ENCODE assay signal across 27 cellular contexts in the genomic region with DNA sequence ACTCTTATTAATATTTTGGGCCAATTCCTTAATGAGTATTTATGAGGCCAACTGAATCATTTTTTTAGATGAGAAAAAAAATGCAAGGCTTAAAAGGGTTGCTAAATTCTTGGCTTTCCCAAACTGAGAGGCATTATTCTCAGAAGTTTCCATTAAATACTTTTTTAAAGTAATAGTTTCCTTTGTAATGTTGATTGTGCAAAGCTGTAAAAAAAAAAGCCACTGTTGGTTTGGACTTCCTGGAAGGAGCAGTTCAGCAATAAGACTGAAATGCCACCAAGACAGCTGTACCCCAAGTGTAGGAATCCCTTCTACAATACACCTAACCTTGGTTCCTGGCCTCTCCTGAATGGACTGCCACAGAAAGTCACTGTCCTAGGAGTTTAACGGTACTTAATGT.
A peak's percentile ranks its signal among the peaks of the same experiment; 100 is the strongest.
DNase-seq lines count a peak whose midpoint lies in the region; ATAC-seq, FAIRE-seq and TF ChIP-seq lines count a peak whose summit lies in the region.
"Had no signal": no experiment of that assay in that cellular context is flagged by ENCODE, and none has a peak within 500 bp of the region (broad histone marks: within the 10 kb centered on the region; RNA-seq: fewer than 3 reads in every experiment).

No MANE protein-coding gene starts in this region.

- no peaks in the 10 kb centered on the region for H3K27me3 Mint-ChIP-seq in osteocyte (ENCODE audit: unreplicated experiment)
- H3K27me3 Mint-ChIP-seq: activated CD4-positive, alpha-beta T cell treated with anti-CD3 and anti-CD28 coated beads for 36 hours; T-cell had no signal

- ATAC-seq in HG02884 (IDR thresholded peaks at IDR 0.05; ENCODE audit: unreplicated experiment): no peak
- ATAC-seq: activated CD4-positive, alpha-beta T cell treated with anti-CD3 and anti-CD28 coated beads for 36 hours; activated T-cell treated with anti-CD3 and anti-CD28 coated beads, Interleukin-2, amount 50 U/mL, for 72 hours; HCT116; heart left ventricle; left colon; T-cell had no signal

- intact Hi-C loops in endothelial cell of umbilical vein (cut with micrococcal nuclease) (loop anchor here (1.0 to 2.0 kb wide), 4 partner anchors 27 to 232 kb away; a partner anchor contains a TSS), esophagus muscularis mucosa (cut with DNase I) (no loop called here), esophagus squamous epithelium (cut with DNase I) (no loop called here)

- H3K9me1 ChIP-seq in endothelial cell of umbilical vein (replicated peaks; ENCODE audit: control insufficient read depth, extremely low read depth, insufficient read depth, low read length): no peaks in the 10 kb centered on the region

- no peak overlapping the region for H3K4me3 Mint-ChIP-seq in osteocyte (ENCODE audit: unreplicated experiment)
- H3K4me3 Mint-ChIP-seq: activated CD4-positive, alpha-beta T cell treated with anti-CD3 and anti-CD28 coated beads for 36 hours; activated naive CD4-positive, alpha-beta T cell treated with anti-CD3 and anti-CD28 coated beads, Interleukin-2, amount 10 ng/mL, durations not matched to agents 7 days and 5 days; activated T-cell treated with anti-CD3 and anti-CD28 coated beads, Interleukin-2, amount 50 U/mL, for 72 hours; CD8-positive, alpha-beta memory T cell; natural killer cell treated with Interleukin-12 subunit alpha and Interleukin-12 subunit beta and Interleukin-15 and Interleukin-18, amount 100 ng/mL, for 72 hours; T-cell had no signal

- 87% methylated on average over 1 of the region's 1 CpG for WGBS in esophagus muscularis mucosa
- 75 to 94% methylated on average over 1 of the region's 1 CpG for WGBS in esophagus squamous epithelium, 2 donors

- DNase-seq in AG10803 (ENCODE audit: low read depth): peak; percentile 78
- peak; percentile 39 for DNase-seq in endothelial cell of umbilical vein (ENCODE audit: low read depth, low spot score)
- DNase-seq in osteocyte (ENCODE audit: extremely low spot score, unreplicated experiment): no peak
- no peak for DNase-seq in esophagus muscularis mucosa (ENCODE audit: extremely low spot score)
- no peak for DNase-seq in esophagus squamous epithelium (lab: John Stamatoyannopoulos, UW)
- no peak for DNase-seq in occipital lobe (lab: John Stamatoyannopoulos, UW)
- DNase-seq: activated CD4-positive, alpha-beta T cell treated with anti-CD3 and anti-CD28 coated beads for 36 hours; activated naive CD4-positive, alpha-beta T cell treated with anti-CD3 and anti-CD28 coated beads, Interleukin-2, amount 10 ng/mL, durations not matched to agents 7 days and 5 days; activated T-cell treated with anti-CD3 and anti-CD28 coated beads, Interleukin-2, amount 50 U/mL, for 72 hours; CD8-positive, alpha-beta memory T cell; effector memory CD4-positive, alpha-beta T cell; heart left ventricle; left colon; NCI-H1092 treated with DMSO at 0.1 percent for 48 hours; NCI-H2029 treated with DMSO at 0.1 percent for 48 hours; NCI-H345; NCI-H82; sigmoid colon; stimulated activated CD4-positive, alpha-beta T cell treated with anti-CD3 and anti-CD28 coated beads, Interleukin-1b, Interleukin-23, amount 100 ng/mL, for 48 hours; T-cell had no signal

- H4K20me1 ChIP-seq in Loucy (ENCODE audit: insufficient read depth, low read length, poor library complexity, severe bottlenecking) (no peaks in the 10 kb centered on the region), endothelial cell of umbilical vein (replicated peaks; ENCODE audit: control insufficient read depth, extremely low read depth, insufficient read depth, low read length) (no peaks in the 10 kb centered on the region)

- H3K27me3 ChIP-seq in Loucy (ENCODE audit: insufficient read depth, low read length, poor library complexity, severe bottlenecking): no peaks in the 10 kb centered on the region
- no peaks in the 10 kb centered on the region for H3K27me3 ChIP-seq in endothelial cell of umbilical vein (ENCODE audit: control insufficient read depth in 2 of 2, insufficient read depth in 2 of 2, low read length in 2 of 2)
- no peaks in the 10 kb centered on the region for H3K27me3 ChIP-seq in esophagus muscularis mucosa
- no peaks in the 10 kb centered on the region for H3K27me3 ChIP-seq in esophagus squamous epithelium
- H3K27me3 ChIP-seq: heart left ventricle, sigmoid colon had no signal

- BruUV-seq in endothelial cell of umbilical vein (replicated peaks; lab: Mats Ljungman, UMichigan): no TSS peak

- H3K9ac ChIP-seq in Loucy (ENCODE audit: low read depth, low read length, poor library complexity, severe bottlenecking): no peak overlapping the region
- no peak overlapping the region for H3K9ac ChIP-seq in endothelial cell of umbilical vein (replicated peaks; ENCODE audit: extremely low read depth, insufficient read depth, low read length)
- H3K9ac ChIP-seq: parathyroid adenoma had no signal

- peaks cover 30% of the 10 kb centered on the region for H3K36me3 Mint-ChIP-seq in osteocyte (ENCODE audit: unreplicated experiment)
- H3K36me3 Mint-ChIP-seq: activated naive CD4-positive, alpha-beta T cell treated with anti-CD3 and anti-CD28 coated beads, Interleukin-2, amount 10 ng/mL, durations not matched to agents 7 days and 5 days; natural killer cell treated with Interleukin-12 subunit alpha and Interleukin-12 subunit beta and Interleukin-15 and Interleukin-18, amount 100 ng/mL, for 72 hours; T-cell had no signal

- dilution Hi-C loops in endothelial cell of umbilical vein (cut with MboI; ENCODE audit: extremely low pct_ligation_motif_present, low sequenced_read_pairs): no loop called here

- peaks cover 44% of the 10 kb centered on the region for H3K4me1 Mint-ChIP-seq in osteocyte (ENCODE audit: unreplicated experiment)
- H3K4me1 Mint-ChIP-seq: activated CD4-positive, alpha-beta T cell treated with anti-CD3 and anti-CD28 coated beads for 36 hours; CD8-positive, alpha-beta memory T cell; T-cell had no signal

- FAIRE-seq in endothelial cell of umbilical vein (lab: Jason Lieb, UNC): no peak
- FAIRE-seq: GM12892 had no signal

- H3K36me3 ChIP-seq in Loucy (ENCODE audit: insufficient read depth, low read length) (peaks cover 17% of the 10 kb centered on the region; the same call in 1 of the 2 replicates), endothelial cell of umbilical vein (ENCODE audit: control insufficient read depth in 2 of 2, extremely low read depth in 1 of 2, insufficient read depth in 2 of 2, low read length in 2 of 2) (no peaks in the 10 kb centered on the region), esophagus muscularis mucosa (peaks cover 0 to 3% (median 0%) of the 10 kb centered on the region in 4 donors), esophagus squamous epithelium (no peaks in the 10 kb centered on the region)
- H3K36me3 ChIP-seq: sigmoid colon, thoracic aorta had no signal

- no peaks in the 10 kb centered on the region for H3K9me2 ChIP-seq in Loucy (replicated peaks; ENCODE audit: low read depth, low read length)

- H3K27ac ChIP-seq in endothelial cell of umbilical vein (ENCODE audit: insufficient read depth, low read depth, low read length): no peak overlapping the region
- no peak overlapping the region for H3K27ac ChIP-seq in esophagus muscularis mucosa (replicated peaks in 1 of 4)
- H3K27ac ChIP-seq in esophagus squamous epithelium: peak overlapping the region in 2 of 4 donors; percentile 13 to 36
- H3K27ac ChIP-seq: parathyroid adenoma, sigmoid colon, thoracic aorta had no signal

- H3K9me3 ChIP-seq in Loucy (ENCODE audit: insufficient read depth, low read depth, low read length) (no peaks in the 10 kb centered on the region), endothelial cell of umbilical vein (replicated peaks; ENCODE audit: control insufficient read depth, insufficient read depth, low read length) (no peaks in the 10 kb centered on the region), esophagus muscularis mucosa (no peaks in the 10 kb centered on the region), esophagus squamous epithelium (no peaks in the 10 kb centered on the region)
- H3K9me3 ChIP-seq: heart left ventricle, sigmoid colon, thoracic aorta had no signal

- POLR2A ChIA-PET in endothelial cell of umbilical vein (lab: Charles Lee): no interaction called here

- no peak overlapping the region for H3K4me3 ChIP-seq in AG10803 (ENCODE audit: low read length)
- no peak overlapping the region for H3K4me3 ChIP-seq in Loucy (ENCODE audit: low read length, poor library complexity, severe bottlenecking)
- H3K4me3 ChIP-seq in endothelial cell of umbilical vein (replicated peaks in 1 of 3; ENCODE audit: insufficient read depth in 1 of 3, low read depth in 1 of 3, low read length in 3 of 3): no peak overlapping the region
- no peak overlapping the region for H3K4me3 ChIP-seq in esophagus muscularis mucosa
- H3K4me3 ChIP-seq in esophagus squamous epithelium: no peak overlapping the region
- H3K4me3 ChIP-seq: heart left ventricle, sigmoid colon, thoracic aorta had no signal

- no peak overlapping the region for H2AFZ ChIP-seq in Loucy (ENCODE audit: low read length)
- no peak overlapping the region for H2AFZ ChIP-seq in endothelial cell of umbilical vein (ENCODE audit: low read depth, low read length)
- H2AFZ ChIP-seq: parathyroid adenoma had no signal

- CTCF ChIA-PET in endothelial cell of umbilical vein (lab: Charles Lee): interaction anchor here (0.9 to 2.6 kb wide), 6 partner anchors 9 to 116 kb away, joined by 3 to 12 read pairs (median 8); no protein-coding TSS in a partner anchor

- no peaks in the 10 kb centered on the region for H3K9me3 Mint-ChIP-seq in osteocyte (ENCODE audit: unreplicated experiment)
- H3K9me3 Mint-ChIP-seq: activated naive CD4-positive, alpha-beta T cell treated with anti-CD3 and anti-CD28 coated beads, Interleukin-2, amount 10 ng/mL, durations not matched to agents 7 days and 5 days; activated T-cell treated with anti-CD3 and anti-CD28 coated beads, Interleukin-2, amount 50 U/mL, for 72 hours; CD8-positive, alpha-beta memory T cell; natural killer cell treated with Interleukin-12 subunit alpha and Interleukin-12 subunit beta and Interleukin-15 and Interleukin-18, amount 100 ng/mL, for 72 hours; T-cell had no signal

- no peak for TF ChIP-seq POLR2A in endothelial cell of umbilical vein (IDR thresholded peaks at IDR 0.05; ENCODE audit: low read depth, low read length)
- TF ChIP-seq POLR2A in esophagus muscularis mucosa (IDR thresholded peaks at IDR 0.05; ENCODE audit: low read depth): no peak
- TF ChIP-seq POLR2A in esophagus squamous epithelium (IDR thresholded peaks at IDR 0.05): no peak

- TF ChIP-seq EP300 in esophagus muscularis mucosa (IDR thresholded peaks at IDR 0.05): no peak

- TF ChIP-seq CTCF in AG10803 (conservative IDR thresholded peaks at IDR 0.05; ENCODE audit: low read length) (no peak), Loucy (conservative IDR thresholded peaks at IDR 0.05; ENCODE audit: low read length) (no peak), endothelial cell of umbilical vein (IDR thresholded peaks at IDR 0.05; ENCODE audit: extremely low read depth in 1 of 2, insufficient read depth in 1 of 2, low read depth in 1 of 2, low read length in 2 of 2) (no peak), osteocyte (IDR thresholded peaks at IDR 0.05) (no peak), esophagus muscularis mucosa (IDR thresholded peaks at IDR 0.05) (no peak), esophagus squamous epithelium (IDR thresholded peaks at IDR 0.05) (no peak)

- H3F3A ChIP-seq in Loucy (ENCODE audit: low read depth): no peaks in the 10 kb centered on the region

- peak overlapping the region; percentile 3 for H3K4me2 ChIP-seq in Loucy (ENCODE audit: low read depth, low read length, poor library complexity, severe bottlenecking)
- no peak overlapping the region for H3K4me2 ChIP-seq in endothelial cell of umbilical vein (ENCODE audit: insufficient read depth, low read length)

- no peaks in the 10 kb centered on the region for H3K79me2 ChIP-seq in Loucy (ENCODE audit: insufficient read depth, low read length)
- no peaks in the 10 kb centered on the region for H3K79me2 ChIP-seq in endothelial cell of umbilical vein (ENCODE audit: control insufficient read depth, insufficient read depth, low read length)
- H3K79me2 ChIP-seq: parathyroid adenoma had no signal

- H3K27ac Mint-ChIP-seq in osteocyte (ENCODE audit: unreplicated experiment): peak overlapping the region; percentile 89
- H3K27ac Mint-ChIP-seq: activated CD4-positive, alpha-beta T cell treated with anti-CD3 and anti-CD28 coated beads for 36 hours; activated naive CD4-positive, alpha-beta T cell treated with anti-CD3 and anti-CD28 coated beads, Interleukin-2, amount 10 ng/mL, durations not matched to agents 7 days and 5 days; activated T-cell treated with anti-CD3 and anti-CD28 coated beads, Interleukin-2, amount 50 U/mL, for 72 hours; CD8-positive, alpha-beta memory T cell; T-cell had no signal

- H3K4me1 ChIP-seq in Loucy (ENCODE audit: insufficient read depth, low read length, poor library complexity, severe bottlenecking) (peaks cover 11% of the 10 kb centered on the region), endothelial cell of umbilical vein (ENCODE audit: control insufficient read depth, extremely low read depth, insufficient read depth, low read length) (peaks cover 29% of the 10 kb centered on the region), esophagus muscularis mucosa (peaks cover 8 to 25% (median 20%) of the 10 kb centered on the region in 4 donors), esophagus squamous epithelium (peaks cover 0 to 24% (median 10%) of the 10 kb centered on the region in 3 donors)

Comparison
In these comparisons a context has a peak if more than half of its experiments do, and no peak if none do; other contexts are left out.
1. DNase-seq: peak in AG10803 (single experiment) and endothelial cell of umbilical vein (single experiment); none in osteocyte (single experiment), esophagus muscularis mucosa (single experiment), esophagus squamous epithelium (single experiment) and occipital lobe (single experiment).